ENCODE assay signal across 38 cellular contexts in the genomic region with DNA sequence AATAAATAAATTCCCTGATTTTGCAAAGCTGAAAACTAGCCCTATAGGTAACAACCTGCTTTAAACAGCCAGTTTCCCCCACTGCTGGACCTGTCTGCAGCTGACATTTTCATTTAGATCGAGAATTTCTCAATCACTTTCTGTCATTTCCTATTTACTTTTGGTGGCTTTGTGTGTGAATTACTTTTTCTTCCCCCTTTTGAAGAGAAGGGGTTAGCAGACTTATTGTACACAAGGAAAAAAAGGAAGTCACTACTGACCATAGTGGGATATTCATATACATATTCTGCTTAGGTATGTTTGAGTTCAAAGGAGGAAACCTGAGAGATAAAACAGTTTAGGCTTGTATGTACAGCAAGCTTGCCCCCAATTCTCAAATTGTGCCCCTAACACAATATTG. TPM values are rescaled to one million over a fixed set of nuclear protein-coding genes. Genes with fewer than 3 reads are reported as not detected.
DNase-seq lines count a peak whose midpoint lies in the region; TF ChIP-seq lines count a peak whose summit lies in the region.
"Had no signal": no experiment of that assay in that cellular context is flagged by ENCODE, and none has a peak within 500 bp of the region (broad histone marks: within the 10 kb centered on the region; RNA-seq: fewer than 3 reads in every experiment).

No MANE protein-coding gene starts in this region.

- 71% methylated on average over 1 of the region's 1 CpG for WGBS in hepatocyte (ENCODE audit: low lambda C conversion rate, missing lambda C conversion rate)

- TF ChIP-seq CTCF in hepatocyte (IDR thresholded peaks at IDR 0.05; ENCODE audit: poor library complexity) = no peak

- H3K4me1 ChIP-seq in hepatocyte (ENCODE audit: insufficient read depth) = no peaks in the 10 kb centered on the region
- H3K4me1 ChIP-seq: gastrocnemius medialis, suprapubic skin, upper lobe of left lung had no signal

- peak; percentile 22 for DNase-seq in Ammon's horn (ENCODE audit: low spot score)
- peak; percentile 67 to 70 for DNase-seq in Kasumi-1 (lab: John Stamatoyannopoulos, UW)
- peak; percentile 72 for DNase-seq in SIG-M5 (lab: John Stamatoyannopoulos, UW)
- DNase-seq in medulla oblongata (ENCODE audit: extremely low spot score) = peak; percentile 60
- DNase-seq in retina = no peak
- DNase-seq in NCI-H2227 (lab: John Stamatoyannopoulos, UW; ENCODE audit: unreplicated experiment) = no peak
- no peak for DNase-seq in hepatocyte (ENCODE audit: low spot score)
- DNase-seq in central memory CD4-positive, alpha-beta T cell = no peak
- DNase-seq: activated CD4-positive, alpha-beta T cell treated with anti-CD3 and anti-CD28 coated beads, Interleukin-2, amount 10 ng/mL, durations not matched to agents 24 days and 14 days; activated effector memory CD4-positive, alpha-beta T cell treated with anti-CD3 and anti-CD28 coated beads, Interleukin-2, amount 50 U/mL, for 16 hours; activated naive CD8-positive, alpha-beta T cell treated with anti-CD3 and anti-CD28 coated beads for 36 hours; activated T-cell treated with anti-CD3 and anti-CD28 coated beads, Interleukin-2, amount 50 U/mL, for 1 hour; aorta; CD4-positive, alpha-beta memory T cell; gastrocnemius medialis; H9; left colon; mammary epithelial cell; NCI-H1105; NCI-H187; NCI-H2171; NCI-H524; NK-92 treated with Interleukin-12 subunit alpha and Interleukin-12 subunit beta, amount 100 ng/mL, for 24 hours; SHP77; stimulated activated CD4-positive, alpha-beta T cell treated with anti-CD3 and anti-CD28 coated beads, Interleukin-1b, Interleukin-23, amount 100 ng/mL, for 48 hours; stimulated activated naive CD4-positive, alpha-beta T cell treated with Interleukin-2 at 50 U/mL for 16 hours; T1000 had no signal

- no peak overlapping the region for H2AFZ ChIP-seq in hepatocyte

- H3K4me2 ChIP-seq in hepatocyte = no peak overlapping the region
- H3K4me2 ChIP-seq: smooth muscle cell had no signal

- no peaks in the 10 kb centered on the region for H3K9me3 ChIP-seq in hepatocyte (ENCODE audit: low read depth)
- H3K9me3 ChIP-seq: gastrocnemius medialis, suprapubic skin, upper lobe of left lung had no signal

- no peaks in the 10 kb centered on the region for H3K9me2 ChIP-seq in hepatocyte (replicated peaks; ENCODE audit: insufficient read depth)

- no peaks in the 10 kb centered on the region for H3K36me3 ChIP-seq in hepatocyte (replicated peaks; ENCODE audit: insufficient read depth, low read depth)
- H3K36me3 ChIP-seq: gastrocnemius medialis, suprapubic skin, upper lobe of left lung had no signal

- H3K4me3 ChIP-seq in hepatocyte = no peak overlapping the region
- H3K4me3 ChIP-seq: gastrocnemius medialis, smooth muscle cell, suprapubic skin, upper lobe of left lung had no signal

- H3K27me3 ChIP-seq in hepatocyte = no peaks in the 10 kb centered on the region
- H3K27me3 ChIP-seq: gastrocnemius medialis, suprapubic skin, upper lobe of left lung had no signal

- no peaks in the 10 kb centered on the region for H3K79me2 ChIP-seq in hepatocyte

- H4K20me1 ChIP-seq in hepatocyte (ENCODE audit: insufficient read depth, poor library complexity, severe bottlenecking) = no peaks in the 10 kb centered on the region

- no peak overlapping the region for H3K27ac ChIP-seq in hepatocyte
- H3K27ac ChIP-seq: gastrocnemius medialis, suprapubic skin had no signal

RNA-seq across cellular contexts. Expression of a gene that starts 27.0 kb away (rescaled TPM):
- total RNA-seq in hepatocyte = not detected in 2 replicates
- not detected in 2 replicates for polyA plus RNA-seq in hepatocyte
- total RNA-seq: A172; activated CD4-positive, alpha-beta T cell treated with anti-CD3 and anti-CD28 coated beads, Interleukin-2, amount 10 ng/mL, durations not matched to agents 24 days and 14 days; aorta; CD4-positive, alpha-beta memory T cell; endothelial cell of umbilical vein; gastrocnemius medialis; H9; left colon; LHCN-M2; mammary epithelial cell; mucosa of gallbladder; osteocyte; renal cortical epithelial cell; smooth muscle cell; suprapubic skin; upper lobe of left lung; WTC11 had no signal
- polyA plus RNA-seq: aorta, endothelial cell of umbilical vein, fibroblast of lung, mammary epithelial cell, smooth muscle cell had no signal

RNA-seq across cellular contexts. Expression of a gene that starts 36.8 kb away (rescaled TPM):
- total RNA-seq in hepatocyte = not detected in 2 replicates
- not detected in 2 replicates for polyA plus RNA-seq in hepatocyte
- total RNA-seq: A172; activated CD4-positive, alpha-beta T cell treated with anti-CD3 and anti-CD28 coated beads, Interleukin-2, amount 10 ng/mL, durations not matched to agents 24 days and 14 days; aorta; CD4-positive, alpha-beta memory T cell; endothelial cell of umbilical vein; fibroblast of lung; gastrocnemius medialis; H9; left colon; LHCN-M2; mammary epithelial cell; mucosa of gallbladder; osteocyte; renal cortical epithelial cell; smooth muscle cell; suprapubic skin; upper lobe of left lung; WTC11 had no signal
- polyA plus RNA-seq: aorta; CD4-positive, alpha-beta memory T cell; endothelial cell of umbilical vein; fibroblast of lung; mammary epithelial cell; smooth muscle cell had no signal

Comparison
In these comparisons a context has a peak if more than half of its experiments do, and no peak if none do; other contexts are left out.
1. DNase-seq: peak in Ammon's horn (single experiment), Kasumi-1 (2 of 2), SIG-M5 (single experiment) and medulla oblongata (single experiment); none in retina (single experiment), NCI-H2227 (single experiment), hepatocyte (single experiment) and central memory CD4-positive, alpha-beta T cell (single experiment).